16 cellular contexts compared by ENCODE assay signal in genomic region chr9:134936762-134937555, GRCh38. TPM values are rescaled to one million over a fixed set of nuclear protein-coding genes. Genes with fewer than 3 reads are reported as not detected.
DNase-seq lines count a peak whose midpoint lies in the region; ATAC-seq and TF ChIP-seq lines count a peak whose summit lies in the region.
"Had no signal": no experiment of that assay in that cellular context is flagged by ENCODE, and none has a peak within 500 bp of the region (broad histone marks: within the 10 kb centered on the region; RNA-seq: fewer than 3 reads in every experiment).

No MANE protein-coding gene starts in this region.

- no peaks in the 10 kb centered on the region for H3K79me2 ChIP-seq in neural progenitor cell (ENCODE audit: low read depth)

- no peaks in the 10 kb centered on the region for H3K9me3 ChIP-seq in neural progenitor cell (ENCODE audit: low read depth)
- H3K9me3 ChIP-seq in esophagus squamous epithelium, result no peaks in the 10 kb centered on the region

- H3K4me3 Mint-ChIP-seq in neural progenitor cell, result no peak overlapping the region
- H3K4me3 Mint-ChIP-seq: activated CD8-positive, alpha-beta T cell treated with anti-CD3 and anti-CD28 coated beads for 36 hours; activated naive CD8-positive, alpha-beta T cell; CD4-positive, CD25-positive, alpha-beta regulatory T cell had no signal

- H3K27ac ChIP-seq in neural progenitor cell, result no peak overlapping the region
- H3K27ac ChIP-seq in esophagus squamous epithelium, result peak overlapping the region in 1 of 4 donors; percentile 58

- WGBS in esophagus squamous epithelium, 2 donors, result 38 to 68% methylated on average over 7 to 16 of the region's 17 CpGs

- TF ChIP-seq POLR2A in esophagus squamous epithelium (IDR thresholded peaks at IDR 0.05), result no peak

- H3K27me3 ChIP-seq in neural progenitor cell (no peaks in the 10 kb centered on the region), esophagus squamous epithelium (peaks cover 0 to 99% (median 0%) of the 10 kb centered on the region in 4 donors)

- no peak overlapping the region for H3K27ac Mint-ChIP-seq in neural progenitor cell
- H3K27ac Mint-ChIP-seq: activated CD8-positive, alpha-beta T cell treated with anti-CD3 and anti-CD28 coated beads for 36 hours; activated naive CD8-positive, alpha-beta T cell had no signal

- H3K36me3 ChIP-seq in neural progenitor cell (no peaks in the 10 kb centered on the region), esophagus squamous epithelium (no peaks in the 10 kb centered on the region)

- no peak for TF ChIP-seq CTCF in neural progenitor cell (IDR thresholded peaks at IDR 0.05)
- no peak for TF ChIP-seq CTCF in esophagus squamous epithelium (IDR thresholded peaks at IDR 0.05)

- H3K4me1 Mint-ChIP-seq in neural progenitor cell, result peaks cover 55% of the 10 kb centered on the region
- H3K4me1 Mint-ChIP-seq: CD4-positive, CD25-positive, alpha-beta regulatory T cell had no signal

- H3K36me3 Mint-ChIP-seq in neural progenitor cell, result no peaks in the 10 kb centered on the region
- H3K36me3 Mint-ChIP-seq: activated naive CD8-positive, alpha-beta T cell; CD4-positive, CD25-positive, alpha-beta regulatory T cell had no signal

- ATAC-seq in GM18498 (IDR thresholded peaks at IDR 0.05; ENCODE audit: unreplicated experiment) (peak; percentile 51), HG02588 (IDR thresholded peaks at IDR 0.05; ENCODE audit: unreplicated experiment) (peak; percentile 39)
- ATAC-seq: activated CD8-positive, alpha-beta T cell treated with anti-CD3 and anti-CD28 coated beads for 36 hours had no signal

- H3K9me3 Mint-ChIP-seq in neural progenitor cell, result no peaks in the 10 kb centered on the region
- H3K9me3 Mint-ChIP-seq: activated CD8-positive, alpha-beta T cell treated with anti-CD3 and anti-CD28 coated beads for 36 hours had no signal

- DNase-seq in OCI-M1 (lab: John Stamatoyannopoulos, UW) (peak; percentile 2), neural progenitor cell (ENCODE audit: low spot score) (no peak), HuH-7.5 (ENCODE audit: low spot score) (no peak), esophagus squamous epithelium (lab: John Stamatoyannopoulos, UW) (no peak), activated gamma-delta T cell treated with Interleukin-2 at 50 U/mL for 16 hours (no peak)
- DNase-seq in stimulated activated CD4-positive, alpha-beta T cell treated with anti-CD3 and anti-CD28 coated beads, Interleukin-15, amount 100 ng/mL, for 24 hours, result no peak
- DNase-seq: activated CD8-positive, alpha-beta T cell treated with anti-CD3 and anti-CD28 coated beads for 36 hours; CD4-positive, CD25-positive, alpha-beta regulatory T cell; NCI-H1436; NK-92 treated with Interleukin-12 subunit alpha and Interleukin-12 subunit beta, amount 100 ng/mL, for 24 hours; stimulated activated naive CD4-positive, alpha-beta T cell treated with Interleukin-2 at 50 U/mL for 16 hours; T-helper 2 cell had no signal

- intact Hi-C loops in esophagus squamous epithelium (cut with DNase I), result no loop called here

- peak overlapping the region; percentile 5 for H3K4me2 ChIP-seq in neural progenitor cell

- H3K4me3 ChIP-seq in neural progenitor cell (no peak overlapping the region), esophagus squamous epithelium (no peak overlapping the region)

- no peak overlapping the region for H3K9ac ChIP-seq in neural progenitor cell

- H2AFZ ChIP-seq in neural progenitor cell (replicated peaks), result no peak overlapping the region

- H3K4me1 ChIP-seq in neural progenitor cell, result peaks cover 41% of the 10 kb centered on the region
- H3K4me1 ChIP-seq in esophagus squamous epithelium, result no peaks in the 10 kb centered on the region

- H3K27me3 Mint-ChIP-seq in neural progenitor cell (ENCODE audit: insufficient read depth, low read depth), result peaks cover 23% of the 10 kb centered on the region
- H3K27me3 Mint-ChIP-seq: activated CD8-positive, alpha-beta T cell treated with anti-CD3 and anti-CD28 coated beads for 36 hours had no signal

- peaks cover 30% of the 10 kb centered on the region for H3F3A ChIP-seq in neural progenitor cell (ENCODE audit: low read depth)

- no peaks in the 10 kb centered on the region for H4K20me1 ChIP-seq in neural progenitor cell (ENCODE audit: low read depth)

RNA-seq across cellular contexts. Expression of gene FCN1, which starts 19.2 kb away (rescaled TPM):
- not detected in 2 replicates for total RNA-seq in neural progenitor cell (ENCODE audit: low replicate concordance)
- 1 to 10 TPM in 1 of 4 donors, under 1 TPM in 2, not detected in 1; 0.22 to 5.7 (median 0.76) TPM for total RNA-seq in esophagus squamous epithelium
- total RNA-seq: activated CD8-positive, alpha-beta T cell treated with anti-CD3 and anti-CD28 coated beads for 36 hours; CD4-positive, CD25-positive, alpha-beta regulatory T cell had no signal

RNA-seq across cellular contexts. Expression of gene FCN2, which starts 56.3 kb away (rescaled TPM):
- not detected in 2 replicates for total RNA-seq in neural progenitor cell (ENCODE audit: low replicate concordance)
- not detected for total RNA-seq in esophagus squamous epithelium
- total RNA-seq: activated CD8-positive, alpha-beta T cell treated with anti-CD3 and anti-CD28 coated beads for 36 hours; CD4-positive, CD25-positive, alpha-beta regulatory T cell; cerebellum had no signal
